25 cellular contexts compared by ENCODE assay signal in the genomic region with DNA sequence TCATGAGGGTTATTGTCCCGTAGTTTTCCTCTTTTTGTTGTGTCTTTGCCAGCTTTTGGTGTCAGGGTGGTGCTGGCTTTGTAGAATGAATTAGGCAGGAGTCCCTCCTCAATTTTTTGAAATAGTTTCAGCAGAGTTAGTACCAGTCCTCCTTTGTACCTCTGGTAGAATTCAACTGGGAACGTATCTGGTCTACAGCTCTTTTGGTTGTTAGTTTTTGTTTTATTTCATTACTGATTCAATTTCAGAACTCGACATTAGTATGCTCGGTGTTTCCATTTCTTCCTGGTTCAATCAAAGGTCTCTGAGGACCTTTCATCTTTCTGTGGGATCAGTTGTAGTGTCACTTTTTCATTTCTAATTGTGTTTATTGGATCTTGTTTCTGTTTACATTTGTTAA.
DNase-seq lines count a peak whose midpoint lies in the region; ATAC-seq, FAIRE-seq and TF ChIP-seq lines count a peak whose summit lies in the region.
"Had no signal": no experiment of that assay in that cellular context is flagged by ENCODE, and none has a peak within 500 bp of the region (broad histone marks: within the 10 kb centered on the region; RNA-seq: fewer than 3 reads in every experiment).

No MANE protein-coding gene starts in this region.

- no peak overlapping the region for H2BK12ac ChIP-seq in neuronal stem cell (ENCODE audit: low read length)

- H2BK5ac ChIP-seq in neuronal stem cell (ENCODE audit: low read length), result no peak overlapping the region

- DNase-seq in A549 (ENCODE audit: low read depth in 1 of 2, low spot score in 1 of 2) (no peak), Karpas-422 (no peak), Panc1 (ENCODE audit: low read depth, low spot score) (no peak), neuronal stem cell (ENCODE audit: low spot score) (no peak), HCEC 1CT (no peak), SK-N-DZ (ENCODE audit: low spot score) (no peak), NCI-H2029 treated with DMSO at 0.1 percent for 48 hours (lab: John Stamatoyannopoulos, UW) (no peak)
- DNase-seq: ACHN; AML-193; BE2C; CD4-positive, alpha-beta T cell; CD8-positive, alpha-beta memory T cell; DMS 273 treated with DMSO at 0.1 percent for 48 hours; DMS79; EL; GDM1; H9; HFFc6 had no signal

- no peaks in the 10 kb centered on the region for H3K4me1 ChIP-seq in A549
- H3K4me1 ChIP-seq in Karpas-422 (ENCODE audit: low read length), result no peaks in the 10 kb centered on the region
- no peaks in the 10 kb centered on the region for H3K4me1 ChIP-seq in Panc1 (ENCODE audit: control insufficient read depth, insufficient read depth, low read length)
- H3K4me1 ChIP-seq in neuronal stem cell (ENCODE audit: control insufficient read depth in 2 of 2, insufficient read depth in 1 of 2, low read depth in 1 of 2, low read length in 2 of 2), result no peaks in the 10 kb centered on the region
- H3K4me1 ChIP-seq: BLaER1 treated with 17β-estradiol and CSF1 and Interleukin-3, amounts not matched to agents 10 nM and 100 nM had no signal

- TF ChIP-seq EP300 in A549 (IDR thresholded peaks at IDR 0.05), result no peak

- no peaks in the 10 kb centered on the region for H3K9me2 ChIP-seq in Karpas-422 (replicated peaks; ENCODE audit: insufficient read depth, low read length)

- H3K79me1 ChIP-seq in neuronal stem cell (ENCODE audit: low read depth, low read length), result no peaks in the 10 kb centered on the region

- H3K4ac ChIP-seq in neuronal stem cell (ENCODE audit: low read length), result no peak overlapping the region

- no peaks in the 10 kb centered on the region for H3K9me3 ChIP-seq in A549
- H3K9me3 ChIP-seq in Karpas-422 (ENCODE audit: low read length), result 0 out of 2 replicates have a peak, but pooled peaks cover 3% of the 10 kb centered on the region
- no peaks in the 10 kb centered on the region for H3K9me3 ChIP-seq in Panc1 (ENCODE audit: control insufficient read depth, insufficient read depth, low read depth, low read length)
- H3K9me3 ChIP-seq in neuronal stem cell (replicated peaks in 1 of 2; ENCODE audit: control insufficient read depth in 2 of 2, insufficient read depth in 1 of 2, low read depth in 1 of 2, low read length in 2 of 2), result no peaks in the 10 kb centered on the region
- H3K9me3 ChIP-seq: BE2C; BLaER1 treated with 17β-estradiol and CSF1 and Interleukin-3, amounts not matched to agents 10 nM and 100 nM had no signal

- CTCF ChIA-PET in A549 (lab: Yijun Ruan, JAX), result no interaction called here
- CTCF ChIA-PET in Panc1 (lab: Charles Lee), result no interaction called here

- H2BK120ac ChIP-seq in neuronal stem cell (ENCODE audit: low read depth, low read length), result no peak overlapping the region

- WGBS in A549 (ENCODE audit: missing lambda C conversion rate), result 5% methylated on average over 4 of the region's 4 CpGs
- WGBS in neuronal stem cell (ENCODE audit: extremely low coverage in 2 of 2, insufficient read length in 2 of 2, insufficient replicate concordance in 1 of 2), 2 donors, result no CpG with 5 or more reads among the region's 4 CpGs

- in situ Hi-C loops in Panc1 (cut with HindIII; ENCODE audit: low pct_unique_long_range_greater_than_20kb, low sequenced_read_pairs), result no loop called here

- no peak for TF ChIP-seq POLR2A in A549 (IDR thresholded peaks at IDR 0.05; ENCODE audit: low read length)

- H3K9ac ChIP-seq in Karpas-422 (ENCODE audit: low read length) (no peak overlapping the region), neuronal stem cell (ENCODE audit: low read depth, low read length, poor library complexity) (no peak overlapping the region)
- H3K9ac ChIP-seq: BLaER1 treated with 17β-estradiol and CSF1 and Interleukin-3, amounts not matched to agents 10 nM and 100 nM had no signal

- H3K18ac ChIP-seq in neuronal stem cell (ENCODE audit: low read length), result no peak overlapping the region

- intact Hi-C loops in Panc1 (cut with micrococcal nuclease; ENCODE audit: unreplicated experiment), result no loop called here

- H3K36me3 ChIP-seq in Karpas-422 (ENCODE audit: insufficient read depth, low read length), result no peaks in the 10 kb centered on the region
- no peaks in the 10 kb centered on the region for H3K36me3 ChIP-seq in Panc1 (ENCODE audit: control insufficient read depth, insufficient read depth, low read length)
- no peaks in the 10 kb centered on the region for H3K36me3 ChIP-seq in neuronal stem cell (replicated peaks in 1 of 2; ENCODE audit: control insufficient read depth in 2 of 2, insufficient read depth in 2 of 2, low read length in 2 of 2)
- H3K36me3 ChIP-seq: BE2C; BLaER1 treated with 17β-estradiol and CSF1 and Interleukin-3, amounts not matched to agents 10 nM and 100 nM had no signal

- no peak overlapping the region for H3K4me3 ChIP-seq in A549
- H3K4me3 ChIP-seq in Karpas-422 (ENCODE audit: low read length), result no peak overlapping the region
- no peak overlapping the region for H3K4me3 ChIP-seq in Panc1 (ENCODE audit: low read depth in 2 of 2, low read length in 2 of 2)
- H3K4me3 ChIP-seq in neuronal stem cell (ENCODE audit: low read length in 2 of 2), result no peak overlapping the region
- H3K4me3 ChIP-seq: BLaER1 treated with 17β-estradiol and CSF1 and Interleukin-3, amounts not matched to agents 10 nM and 100 nM; GM23338 had no signal

- POLR2A ChIA-PET in A549 (lab: Yijun Ruan, JAX), result no interaction called here
- POLR2A ChIA-PET in Panc1 (lab: Charles Lee), result no interaction called here

- H3K27ac ChIP-seq in A549 (no peak overlapping the region), Karpas-422 (ENCODE audit: low read length) (no peak overlapping the region), Panc1 (ENCODE audit: low read length) (peak overlapping the region; percentile 29; the same call in 1 of the 2 replicates), neuronal stem cell (replicated peaks; ENCODE audit: low read length) (no peak overlapping the region)
- H3K27ac ChIP-seq: 22Rv1; BLaER1 treated with 17β-estradiol and CSF1 and Interleukin-3, amounts not matched to agents 10 nM and 100 nM had no signal

- peak overlapping the region; percentile 64 for H2AFZ ChIP-seq in Karpas-422 (ENCODE audit: low read length)
- peak overlapping the region; percentile 11 for H2AFZ ChIP-seq in neuronal stem cell (ENCODE audit: low read length)
- H2AFZ ChIP-seq: GM23338 had no signal

- TF ChIP-seq RAD21 in A549 (conservative IDR thresholded peaks at IDR 0.05 in 1 of 2, IDR thresholded peaks at IDR 0.05 in 1 of 2), result no peak

- 0 out of 3 replicates have a peak overlapping the region, but pooled peaks have one; percentile 19 for H3K4me2 ChIP-seq in A549
- H3K4me2 ChIP-seq in Karpas-422 (ENCODE audit: low read depth, low read length, poor library complexity, severe bottlenecking), result no peak overlapping the region
- no peak overlapping the region for H3K4me2 ChIP-seq in neuronal stem cell (ENCODE audit: insufficient read depth, low read length, poor library complexity, severe bottlenecking)
- H3K4me2 ChIP-seq: BLaER1 treated with 17β-estradiol and CSF1 and Interleukin-3, amounts not matched to agents 10 nM and 100 nM; GM23338 had no signal

- no peak for FAIRE-seq in A549 (lab: Jason Lieb, UNC)
- FAIRE-seq: A204.1, D721Med, GM12892, GM19239 had no signal

- H3K27me3 ChIP-seq in Karpas-422 (ENCODE audit: low read length), result no peaks in the 10 kb centered on the region
- no peaks in the 10 kb centered on the region for H3K27me3 ChIP-seq in Panc1 (ENCODE audit: control insufficient read depth, insufficient read depth, low read length)
- no peaks in the 10 kb centered on the region for H3K27me3 ChIP-seq in neuronal stem cell (ENCODE audit: control insufficient read depth in 3 of 3, insufficient read depth in 3 of 3, low read depth in 1 of 3, low read length in 3 of 3)
- H3K27me3 ChIP-seq: BE2C; BLaER1 treated with 17β-estradiol and CSF1 and Interleukin-3, amounts not matched to agents 10 nM and 100 nM had no signal

- no peak for ATAC-seq in A549
- no peak for ATAC-seq in Panc1
- ATAC-seq: GM23338 had no signal

- no peak overlapping the region for H3K14ac ChIP-seq in neuronal stem cell (ENCODE audit: low read length)

- H2BK15ac ChIP-seq in neuronal stem cell (ENCODE audit: low read length), result no peak overlapping the region

- no peak overlapping the region for H2AK5ac ChIP-seq in neuronal stem cell (ENCODE audit: low read depth, low read length)

- BruUV-seq in Panc1 (replicated peaks; lab: Mats Ljungman, UMichigan), result no TSS peak

- no peaks in the 10 kb centered on the region for H4K20me1 ChIP-seq in Karpas-422 (ENCODE audit: insufficient read depth, low read depth, low read length)
- H4K20me1 ChIP-seq: BLaER1 treated with 17β-estradiol and CSF1 and Interleukin-3, amounts not matched to agents 10 nM and 100 nM had no signal

- H3K23ac ChIP-seq in neuronal stem cell (ENCODE audit: low read depth, low read length, poor library complexity), result no peak overlapping the region

- H4K91ac ChIP-seq in neuronal stem cell (ENCODE audit: low read depth, low read length, poor library complexity), result no peak overlapping the region

- H4K8ac ChIP-seq in neuronal stem cell (ENCODE audit: low read depth, low read length), result no peak overlapping the region

- H3K79me2 ChIP-seq in Karpas-422 (ENCODE audit: low read length), result no peaks in the 10 kb centered on the region

- TF ChIP-seq CTCF in A549 (IDR thresholded peaks at IDR 0.05) (no peak), Panc1 (IDR thresholded peaks at IDR 0.05) (no peak)

TF ChIP-seq in A549, 52 proteins besides CTCF, POLR2A, EP300 and RAD21 (continues in another document):
- no peak for TF ChIP-seq SMC3 (IDR thresholded peaks at IDR 0.05)
- no peak for TF ChIP-seq ZC3H11A (IDR thresholded peaks at IDR 0.05)
- no peak for TF ChIP-seq HEYL (CRISPR knock-in tag; IDR thresholded peaks at IDR 0.05)
- TF ChIP-seq, protein P1, sequence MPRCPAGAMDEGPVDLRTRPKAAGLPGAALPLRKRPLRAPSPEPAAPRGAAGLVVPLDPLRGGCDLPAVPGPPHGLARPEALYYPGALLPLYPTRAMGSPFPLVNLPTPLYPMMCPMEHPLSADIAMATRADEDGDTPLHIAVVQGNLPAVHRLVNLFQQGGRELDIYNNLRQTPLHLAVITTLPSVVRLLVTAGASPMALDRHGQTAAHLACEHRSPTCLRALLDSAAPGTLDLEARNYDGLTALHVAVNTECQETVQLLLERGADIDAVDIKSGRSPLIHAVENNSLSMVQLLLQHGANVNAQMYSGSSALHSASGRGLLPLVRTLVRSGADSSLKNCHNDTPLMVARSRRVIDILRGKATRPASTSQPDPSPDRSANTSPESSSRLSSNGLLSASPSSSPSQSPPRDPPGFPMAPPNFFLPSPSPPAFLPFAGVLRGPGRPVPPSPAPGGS (IDR thresholded peaks at IDR 0.05), result no peak
- TF ChIP-seq PHF8 (IDR thresholded peaks at IDR 0.05; ENCODE audit: borderline replicate concordance, low read depth), result no peak
- TF ChIP-seq MYC (IDR thresholded peaks at IDR 0.05; ENCODE audit: borderline replicate concordance, low read length), result no peak
